Comparison of ENCODE assay signal across 1 cellular context in genomic region chr12:86331012-86331411, GRCh38.
TF ChIP-seq lines count a peak whose summit lies in the region.

No MANE protein-coding gene starts in this region.

TF ChIP-seq in WTC11, 78 proteins besides CTCF, POLR2A, EP300 and RAD21 (continued from another document):
- no peak for TF ChIP-seq FOXK1 (CRISPR knock-in tag; IDR thresholded peaks at IDR 0.05)
- no peak for TF ChIP-seq KAT7 (CRISPR knock-in tag; IDR thresholded peaks at IDR 0.05; ENCODE audit: borderline replicate concordance)
- no peak for TF ChIP-seq RELA (CRISPR knock-in tag; IDR thresholded peaks at IDR 0.05; ENCODE audit: borderline replicate concordance)
- TF ChIP-seq MLX (CRISPR knock-in tag; IDR thresholded peaks at IDR 0.05) = no peak
- no peak for TF ChIP-seq USF1 (CRISPR knock-in tag; IDR thresholded peaks at IDR 0.05)
- no peak for TF ChIP-seq ARID4B (CRISPR knock-in tag; IDR thresholded peaks at IDR 0.05; ENCODE audit: borderline replicate concordance)
- no peak for TF ChIP-seq NFE2L1 (CRISPR knock-in tag; IDR thresholded peaks at IDR 0.05)
- TF ChIP-seq MXD4 (CRISPR knock-in tag; IDR thresholded peaks at IDR 0.05; ENCODE audit: borderline replicate concordance) = no peak
- TF ChIP-seq ETV6 (CRISPR knock-in tag; IDR thresholded peaks at IDR 0.05) = no peak
- TF ChIP-seq ZNF263 (CRISPR knock-in tag; IDR thresholded peaks at IDR 0.05; ENCODE audit: low read depth) = no peak
- TF ChIP-seq SP1 (CRISPR knock-in tag; conservative IDR thresholded peaks at IDR 0.05) = no peak
- no peak for TF ChIP-seq JAZF1 (CRISPR knock-in tag; IDR thresholded peaks at IDR 0.05)
- no peak for TF ChIP-seq ZNF671 (CRISPR knock-in tag; IDR thresholded peaks at IDR 0.05)
- no peak for TF ChIP-seq IRF1 (CRISPR knock-in tag; IDR thresholded peaks at IDR 0.05)
- TF ChIP-seq TCF7 (CRISPR knock-in tag; IDR thresholded peaks at IDR 0.05; ENCODE audit: low read depth) = no peak
- no peak for TF ChIP-seq MAX (CRISPR knock-in tag; IDR thresholded peaks at IDR 0.05)
- TF ChIP-seq E2F5 (CRISPR knock-in tag; IDR thresholded peaks at IDR 0.05) = no peak
